ENCODE assay signal across 39 cellular contexts in the genomic region with DNA sequence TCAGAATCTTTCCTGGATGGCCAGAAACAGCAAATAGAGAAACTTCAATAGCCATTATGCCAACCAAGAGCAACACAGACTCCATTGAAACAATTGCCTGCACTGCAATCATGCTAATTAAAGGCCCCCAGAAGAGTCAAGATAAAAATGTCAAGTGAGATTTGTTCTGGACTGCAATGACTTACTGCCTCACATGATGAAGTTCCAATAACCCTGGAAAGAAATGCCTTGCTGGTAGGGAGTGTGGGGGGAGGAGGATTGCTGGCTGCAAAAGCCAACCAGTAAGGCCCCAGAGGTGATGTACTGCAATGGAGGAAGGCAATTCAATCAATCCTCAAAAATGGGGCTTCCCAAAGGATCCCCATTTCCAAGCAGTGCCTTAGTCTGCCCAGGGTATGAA.
"Had no signal": no experiment of that assay in that cellular context is flagged by ENCODE, and none has a peak within 500 bp of the region (broad histone marks: within the 10 kb centered on the region; RNA-seq: fewer than 3 reads in every experiment).

No MANE protein-coding gene starts in this region.

- H3K4me1 Mint-ChIP-seq: activated naive CD4-positive, alpha-beta T cell treated with anti-CD3 and anti-CD28 coated beads, Interleukin-2, amount 10 ng/mL, durations not matched to agents 7 days and 5 days; activated naive CD4-positive, alpha-beta T cell treated with anti-CD3 and anti-CD28 coated beads, Interleukin-2, amount 50 U/mL, for 24 hours; activated naive CD8-positive, alpha-beta T cell treated with anti-CD3 and anti-CD28 coated beads for 36 hours; activated naive CD8-positive, alpha-beta T cell treated with anti-CD3 and anti-CD28 coated beads, Interleukin-2, amount 10 ng/mL, durations not matched to agents 7 days and 5 days; activated naive CD8-positive, alpha-beta T cell treated with anti-CD3 and anti-CD28 coated beads, Interleukin-2, amount 50 U/mL, for 24 hours; activated T-helper 17 cell treated with anti-CD3 and anti-CD28 coated beads, Interleukin-2, amount 50 U/mL, for 72 hours; central memory CD8-positive, alpha-beta T cell had no signal

- H3K27me3 ChIP-seq: adrenal gland, ascending aorta, body of pancreas, brain microvascular endothelial cell, breast epithelium, cardiac muscle cell had no signal

- H3K4me3 ChIP-seq: adrenal gland, ascending aorta, body of pancreas, breast epithelium, cardiac muscle cell had no signal

- H3K27ac Mint-ChIP-seq: activated naive CD4-positive, alpha-beta T cell treated with anti-CD3 and anti-CD28 coated beads for 36 hours; activated naive CD4-positive, alpha-beta T cell treated with anti-CD3 and anti-CD28 coated beads, Interleukin-2, amount 10 ng/mL, durations not matched to agents 7 days and 5 days; activated naive CD4-positive, alpha-beta T cell treated with anti-CD3 and anti-CD28 coated beads, Interleukin-2, amount 50 U/mL, for 24 hours; activated naive CD4-positive, alpha-beta T cell treated with anti-CD3 and anti-CD28 coated beads, Interleukin-2, amount 50 U/mL, for 72 hours; activated naive CD8-positive, alpha-beta T cell; activated naive CD8-positive, alpha-beta T cell treated with anti-CD3 and anti-CD28 coated beads for 36 hours; activated naive CD8-positive, alpha-beta T cell treated with anti-CD3 and anti-CD28 coated beads, Interleukin-2, amount 10 ng/mL, durations not matched to agents 7 days and 5 days; activated naive CD8-positive, alpha-beta T cell treated with anti-CD3 and anti-CD28 coated beads, Interleukin-2, amount 50 U/mL, for 24 hours; activated T-cell treated with anti-CD3 and anti-CD28 coated beads, Interleukin-2, amount 50 U/mL, for 24 hours; activated T-cell treated with anti-CD3 and anti-CD28 coated beads, Interleukin-2, amount 50 U/mL, for 72 hours; activated T-helper 1 cell treated with anti-CD3 and anti-CD28 coated beads, Interleukin-12 subunit alpha, Interleukin-12 subunit beta, Interleukin-2, Interleukin-4 antibody, amounts not matched to agents 30 ng/mL and 10 ng/mL and 1 ng/mL, durations not matched to agents 14 hours and 24 hours and 36 hours; activated T-helper 17 cell treated with anti-CD3 and anti-CD28 coated beads, Interleukin-2, amount 50 U/mL, for 72 hours; activated T-helper 2 cell treated with anti-CD3 and anti-CD28 coated beads, Interferon-gamma antibody, Interleukin-2, Interleukin-4, amounts not matched to agents 10 μg/mL and 5 μg/mL and 100 μg/mL, durations not matched to agents 14 hours and 24 hours and 36 hours; brain had no signal

- H3K4me3 Mint-ChIP-seq: activated naive CD4-positive, alpha-beta T cell treated with anti-CD3 and anti-CD28 coated beads for 36 hours; activated naive CD4-positive, alpha-beta T cell treated with anti-CD3 and anti-CD28 coated beads, Interleukin-2, amount 10 ng/mL, durations not matched to agents 7 days and 5 days; activated naive CD4-positive, alpha-beta T cell treated with anti-CD3 and anti-CD28 coated beads, Interleukin-2, amount 50 U/mL, for 24 hours; activated naive CD8-positive, alpha-beta T cell; activated naive CD8-positive, alpha-beta T cell treated with anti-CD3 and anti-CD28 coated beads for 36 hours; activated naive CD8-positive, alpha-beta T cell treated with anti-CD3 and anti-CD28 coated beads, Interleukin-2, amount 10 ng/mL, durations not matched to agents 7 days and 5 days; activated naive CD8-positive, alpha-beta T cell treated with anti-CD3 and anti-CD28 coated beads, Interleukin-2, amount 50 U/mL, for 24 hours; activated T-cell treated with anti-CD3 and anti-CD28 coated beads, Interleukin-2, amount 50 U/mL, for 24 hours; activated T-cell treated with anti-CD3 and anti-CD28 coated beads, Interleukin-2, amount 50 U/mL, for 4 hours; activated T-cell treated with anti-CD3 and anti-CD28 coated beads, Interleukin-2, amount 50 U/mL, for 72 hours; activated T-helper 1 cell treated with anti-CD3 and anti-CD28 coated beads, Interleukin-12 subunit alpha, Interleukin-12 subunit beta, Interleukin-2, Interleukin-4 antibody, amounts not matched to agents 30 ng/mL and 10 ng/mL and 1 ng/mL, durations not matched to agents 14 hours and 24 hours and 36 hours; activated T-helper 17 cell treated with anti-CD3 and anti-CD28 coated beads, Interleukin-2, amount 50 U/mL, for 72 hours; brain; central memory CD8-positive, alpha-beta T cell had no signal

- H3K36me3 ChIP-seq: adrenal gland, brain microvascular endothelial cell, breast epithelium, cardiac muscle cell had no signal

- ATAC-seq: activated naive CD4-positive, alpha-beta T cell treated with anti-CD3 and anti-CD28 coated beads, Interleukin-2, amount 50 U/mL, for 72 hours; activated naive CD8-positive, alpha-beta T cell treated with anti-CD3 and anti-CD28 coated beads, Interleukin-2, amount 50 U/mL, for 24 hours; activated T-cell treated with anti-CD3 and anti-CD28 coated beads, Interleukin-2, amount 50 U/mL, for 4 hours; activated T-cell treated with anti-CD3 and anti-CD28 coated beads, Interleukin-2, amount 50 U/mL, for 72 hours; activated T-helper 17 cell treated with anti-CD3 and anti-CD28 coated beads, Interleukin-2, amount 50 U/mL, for 72 hours; body of pancreas had no signal

- H3K36me3 Mint-ChIP-seq: activated naive CD4-positive, alpha-beta T cell treated with anti-CD3 and anti-CD28 coated beads, Interleukin-2, amount 10 ng/mL, durations not matched to agents 7 days and 5 days; activated naive CD4-positive, alpha-beta T cell treated with anti-CD3 and anti-CD28 coated beads, Interleukin-2, amount 50 U/mL, for 24 hours; activated naive CD4-positive, alpha-beta T cell treated with anti-CD3 and anti-CD28 coated beads, Interleukin-2, amount 50 U/mL, for 72 hours; activated naive CD8-positive, alpha-beta T cell; activated naive CD8-positive, alpha-beta T cell treated with anti-CD3 and anti-CD28 coated beads for 36 hours; activated naive CD8-positive, alpha-beta T cell treated with anti-CD3 and anti-CD28 coated beads, Interleukin-2, amount 10 ng/mL, durations not matched to agents 7 days and 5 days had no signal

- H3K9me3 Mint-ChIP-seq: activated naive CD4-positive, alpha-beta T cell treated with anti-CD3 and anti-CD28 coated beads for 36 hours; activated naive CD4-positive, alpha-beta T cell treated with anti-CD3 and anti-CD28 coated beads, Interleukin-2, amount 10 ng/mL, durations not matched to agents 7 days and 5 days; activated naive CD4-positive, alpha-beta T cell treated with anti-CD3 and anti-CD28 coated beads, Interleukin-2, amount 50 U/mL, for 24 hours; activated naive CD4-positive, alpha-beta T cell treated with anti-CD3 and anti-CD28 coated beads, Interleukin-2, amount 50 U/mL, for 72 hours; activated naive CD8-positive, alpha-beta T cell treated with anti-CD3 and anti-CD28 coated beads, Interleukin-2, amount 10 ng/mL, durations not matched to agents 7 days and 5 days; activated T-cell treated with anti-CD3 and anti-CD28 coated beads, Interleukin-2, amount 50 U/mL, for 24 hours; activated T-cell treated with anti-CD3 and anti-CD28 coated beads, Interleukin-2, amount 50 U/mL, for 72 hours; activated T-helper 1 cell treated with anti-CD3 and anti-CD28 coated beads, Interleukin-12 subunit alpha, Interleukin-12 subunit beta, Interleukin-2, Interleukin-4 antibody, amounts not matched to agents 30 ng/mL and 10 ng/mL and 1 ng/mL, durations not matched to agents 14 hours and 24 hours and 36 hours; activated T-helper 17 cell treated with anti-CD3 and anti-CD28 coated beads, Interleukin-2, amount 50 U/mL, for 72 hours; activated T-helper 2 cell treated with anti-CD3 and anti-CD28 coated beads, Interferon-gamma antibody, Interleukin-2, Interleukin-4, amounts not matched to agents 10 μg/mL and 5 μg/mL and 100 μg/mL, durations not matched to agents 14 hours and 24 hours and 36 hours; central memory CD8-positive, alpha-beta T cell had no signal

- H3K4me1 ChIP-seq: adrenal gland, body of pancreas, breast epithelium had no signal

- H3K9me3 ChIP-seq: adrenal gland, ascending aorta, body of pancreas, breast epithelium had no signal

- H3K27ac ChIP-seq: adrenal gland, ascending aorta, body of pancreas, brain microvascular endothelial cell, breast epithelium, cardiac muscle cell had no signal

- DNase-seq: activated effector memory CD4-positive, alpha-beta T cell treated with anti-CD3 and anti-CD28 coated beads, Interleukin-2, amount 50 U/mL, for 16 hours; activated effector memory CD4-positive, alpha-beta T cell treated with Interleukin-2 at 50 U/mL for 16 hours; activated gamma-delta T cell; activated gamma-delta T cell treated with Interleukin-2 at 50 U/mL for 16 hours; activated naive CD4-positive, alpha-beta T cell; activated naive CD4-positive, alpha-beta T cell treated with anti-CD3 and anti-CD28 coated beads for 36 hours; activated naive CD4-positive, alpha-beta T cell treated with anti-CD3 and anti-CD28 coated beads, Interleukin-2, amount 10 ng/mL, durations not matched to agents 7 days and 5 days; activated naive CD4-positive, alpha-beta T cell treated with anti-CD3 and anti-CD28 coated beads, Interleukin-2, amount 50 U/mL, for 16 hours; activated naive CD4-positive, alpha-beta T cell treated with Interleukin-2 at 50 U/mL for 16 hours; activated naive CD8-positive, alpha-beta T cell treated with anti-CD3 and anti-CD28 coated beads for 36 hours; activated naive CD8-positive, alpha-beta T cell treated with anti-CD3 and anti-CD28 coated beads, Interleukin-2, amount 10 ng/mL, durations not matched to agents 7 days and 5 days; activated naive CD8-positive, alpha-beta T cell treated with anti-CD3 and anti-CD28 coated beads, Interleukin-2, amount 50 U/mL, for 24 hours; activated T-cell treated with anti-CD3 and anti-CD28 coated beads for 4 hours; activated T-cell treated with anti-CD3 and anti-CD28 coated beads, Interleukin-2, amount 50 U/mL, for 1 hour; activated T-cell treated with anti-CD3 and anti-CD28 coated beads, Interleukin-2, amount 50 U/mL, for 24 hours; activated T-cell treated with anti-CD3 and anti-CD28 coated beads, Interleukin-2, amount 50 U/mL, for 4 hours; activated T-cell treated with anti-CD3 and anti-CD28 coated beads, Interleukin-2, amount 50 U/mL, for 48 hours; activated T-cell treated with anti-CD3 and anti-CD28 coated beads, Interleukin-2, amount 50 U/mL, for 72 hours; adrenal gland; amniotic stem cell; amygdala; anterior cingulate cortex; aorta; body of pancreas; brain microvascular endothelial cell; caudate nucleus; central memory CD4-positive, alpha-beta T cell; cerebellar nuclear complex had no signal
